In the genomic region with DNA sequence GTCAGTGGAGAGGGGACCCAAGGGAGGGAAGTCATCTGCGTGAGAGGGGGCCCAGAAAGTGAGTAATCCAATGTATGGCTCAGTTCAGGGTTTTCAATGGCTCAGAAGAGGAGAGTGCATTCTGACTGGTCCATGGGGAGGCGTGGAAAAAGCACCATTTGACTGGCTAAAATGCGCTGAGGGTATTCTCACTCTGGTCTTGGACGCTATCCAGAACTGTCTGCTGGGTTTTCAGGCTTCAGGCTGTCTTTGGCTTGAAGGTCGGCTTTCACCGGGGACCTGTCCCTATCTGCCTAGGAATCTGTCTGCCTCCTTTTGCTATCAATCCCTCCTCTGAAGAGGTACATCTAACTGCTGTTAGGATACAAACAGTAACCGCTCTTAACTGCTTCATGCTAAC, we compare ENCODE assay signal across 1 cellular context.
TF ChIP-seq lines count a peak whose summit lies in the region.

No MANE protein-coding gene starts in this region.

TF ChIP-seq in GM23338, 12 proteins besides CTCF, POLR2A, EP300 and RAD21 (continued from another document):
- TF ChIP-seq, protein P1, sequence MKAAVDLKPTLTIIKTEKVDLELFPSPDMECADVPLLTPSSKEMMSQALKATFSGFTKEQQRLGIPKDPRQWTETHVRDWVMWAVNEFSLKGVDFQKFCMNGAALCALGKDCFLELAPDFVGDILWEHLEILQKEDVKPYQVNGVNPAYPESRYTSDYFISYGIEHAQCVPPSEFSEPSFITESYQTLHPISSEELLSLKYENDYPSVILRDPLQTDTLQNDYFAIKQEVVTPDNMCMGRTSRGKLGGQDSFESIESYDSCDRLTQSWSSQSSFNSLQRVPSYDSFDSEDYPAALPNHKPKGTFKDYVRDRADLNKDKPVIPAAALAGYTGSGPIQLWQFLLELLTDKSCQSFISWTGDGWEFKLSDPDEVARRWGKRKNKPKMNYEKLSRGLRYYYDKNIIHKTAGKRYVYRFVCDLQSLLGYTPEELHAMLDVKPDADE (IDR thresholded peaks at IDR 0.05) = no peak
